In the genomic region with DNA sequence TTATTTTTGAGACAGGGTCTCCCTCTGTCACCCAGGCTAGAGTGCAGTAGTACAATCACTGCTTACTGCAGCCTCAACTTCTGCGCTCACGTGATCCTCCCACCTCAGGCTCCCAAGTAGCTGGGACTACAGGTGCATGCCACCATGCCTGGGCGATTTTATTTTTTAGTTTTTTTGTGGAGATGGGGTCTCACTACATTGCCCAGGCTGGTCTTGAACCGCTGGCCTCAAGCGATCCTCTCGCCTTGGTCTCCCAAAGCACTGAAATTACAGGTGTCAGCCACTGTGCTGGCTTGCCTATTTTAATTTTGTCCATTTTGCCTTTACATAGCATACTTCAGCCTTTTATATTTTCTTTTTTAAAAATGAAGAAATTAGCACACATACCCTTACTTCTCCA, we compare ENCODE assay signal across 34 cellular contexts.
"Had no signal": no experiment of that assay in that cellular context is flagged by ENCODE, and none has a peak within 500 bp of the region (broad histone marks: within the 10 kb centered on the region; RNA-seq: fewer than 3 reads in every experiment).

No MANE protein-coding gene starts in this region.

- H3K4me2 ChIP-seq: SK-N-SH had no signal

- H3K9me3 ChIP-seq: MG63, Peyer's patch, SJSA1, SK-N-SH had no signal

- H3K4me1 Mint-ChIP-seq: brain had no signal

- FAIRE-seq: bronchial epithelial cell, TTC549 had no signal

- H3K27ac Mint-ChIP-seq: activated CD4-positive, alpha-beta memory T cell treated with anti-CD3 and anti-CD28 coated beads for 36 hours; brain; T-helper 1 cell treated with Interleukin-12 subunit alpha and Interleukin-12 subunit beta and Interleukin-4 antibody, amounts not matched to agents 30 μg/mL and 1 μg/mL, for 36 hours had no signal

- H3K27me3 ChIP-seq: MG63, Peyer's patch, SJSA1 had no signal

- H3K27ac ChIP-seq: Peyer's patch, SJSA1 had no signal

- DNase-seq: activated CD4-positive, alpha-beta memory T cell treated with anti-CD3 and anti-CD28 coated beads for 36 hours; activated CD4-positive, alpha-beta T cell treated with anti-CD3 and anti-CD28 coated beads, Interleukin-2, amount 50 U/mL, for 1 hour; activated gamma-delta T cell; activated naive CD4-positive, alpha-beta T cell treated with Interleukin-2 at 50 U/mL for 16 hours; activated T-cell treated with anti-CD3 and anti-CD28 coated beads, Interleukin-2, amount 50 U/mL, for 4 hours; anterior cingulate cortex; caudate nucleus; Kasumi-1; KG1; MG63; NCI-H1048; NCI-H1105 treated with DMSO at 0.1 percent for 48 hours; NCI-H1436; NCI-H1694; NCI-H1930; NCI-H2081 treated with DMSO at 0.1 percent for 48 hours; NCI-H226; NCI-H446 treated with DMSO at 0.1 percent for 48 hours; NCI-H526; NCI-H748 treated with DMSO at 0.1 percent for 48 hours; NK-92 treated with Interleukin-12 subunit alpha and Interleukin-12 subunit beta, amount 100 ng/mL, for 24 hours; PC-3; Peyer's patch; RPMI8226; SHP77 treated with DMSO at 0.1 percent for 48 hours; SK-N-SH had no signal

- H3K9ac ChIP-seq: SK-N-SH had no signal

- H3K9me3 Mint-ChIP-seq: activated CD4-positive, alpha-beta memory T cell treated with anti-CD3 and anti-CD28 coated beads for 36 hours; activated naive CD4-positive, alpha-beta T cell treated with anti-CD3 and anti-CD28 coated beads, Interleukin-2, amount 50 U/mL, for 24 hours; activated T-cell treated with anti-CD3 and anti-CD28 coated beads, Interleukin-2, amount 50 U/mL, for 4 hours; T-helper 2 cell treated with Interferon-gamma antibody and Interleukin-4, amounts not matched to agents 5 μg/mL and 100 μg/mL, for 36 hours had no signal

- H3K4me3 ChIP-seq: MG63, Peyer's patch, SJSA1 had no signal

- H3K27me3 Mint-ChIP-seq: activated CD4-positive, alpha-beta memory T cell treated with anti-CD3 and anti-CD28 coated beads for 36 hours; activated naive CD4-positive, alpha-beta T cell treated with anti-CD3 and anti-CD28 coated beads, Interleukin-2, amount 50 U/mL, for 24 hours; IgD-negative memory B cell had no signal

- ATAC-seq: activated T-cell treated with anti-CD3 and anti-CD28 coated beads, Interleukin-2, amount 50 U/mL, for 4 hours; PC-3 had no signal

- H3K4me1 ChIP-seq: Peyer's patch, SJSA1 had no signal

- H3K4me3 Mint-ChIP-seq: activated CD4-positive, alpha-beta memory T cell treated with anti-CD3 and anti-CD28 coated beads for 36 hours; activated naive CD4-positive, alpha-beta T cell treated with anti-CD3 and anti-CD28 coated beads, Interleukin-2, amount 50 U/mL, for 24 hours; activated T-cell treated with anti-CD3 and anti-CD28 coated beads, Interleukin-2, amount 50 U/mL, for 4 hours; brain; IgD-negative memory B cell; T-helper 1 cell treated with Interleukin-12 subunit alpha and Interleukin-12 subunit beta and Interleukin-4 antibody, amounts not matched to agents 30 μg/mL and 1 μg/mL, for 36 hours; T-helper 2 cell treated with Interferon-gamma antibody and Interleukin-4, amounts not matched to agents 5 μg/mL and 100 μg/mL, for 36 hours had no signal
